ENCODE assay signal across 8 cellular contexts in the genomic region with DNA sequence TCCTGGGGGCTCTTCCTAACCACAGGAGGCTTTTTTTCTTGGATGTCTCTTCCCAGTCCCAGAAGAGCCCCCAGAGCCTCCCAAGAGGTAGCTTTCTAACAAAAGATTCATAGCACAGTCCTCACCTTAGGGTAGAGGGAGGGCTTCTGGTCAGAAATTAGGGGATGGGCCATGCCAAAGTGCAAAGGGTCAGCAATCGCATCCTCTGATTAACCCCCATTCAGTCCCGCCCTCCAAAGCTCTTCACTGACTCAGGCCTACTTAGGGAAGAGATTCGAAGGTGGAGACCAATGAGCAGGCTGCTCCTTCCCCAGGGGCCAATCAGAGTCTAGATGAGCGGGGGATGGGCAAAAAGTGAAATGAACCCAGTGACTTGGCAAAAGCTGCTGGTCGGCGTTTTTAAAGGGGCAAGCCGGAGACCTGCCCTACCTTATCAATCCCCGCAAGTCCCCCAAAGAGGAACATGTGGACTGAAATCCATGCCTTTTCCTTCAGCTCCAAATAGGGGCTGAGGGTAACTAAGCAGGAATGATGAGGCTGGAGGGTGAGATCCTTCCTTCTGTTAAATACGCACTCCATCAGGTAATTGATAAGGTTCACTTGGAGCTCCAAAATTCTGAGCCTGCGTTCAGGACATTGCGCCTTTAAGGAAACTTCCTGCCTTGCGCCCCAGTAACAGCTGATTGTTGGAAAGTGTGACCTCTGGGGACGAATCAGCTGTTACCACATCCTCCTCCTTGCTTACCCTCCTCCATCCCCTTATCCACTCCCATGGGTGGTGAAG. TPM values are rescaled to one million over a fixed set of nuclear protein-coding genes. Genes with fewer than 3 reads are reported as not detected.
DNase-seq lines count a peak whose midpoint lies in the region; ATAC-seq and TF ChIP-seq lines count a peak whose summit lies in the region.

No MANE protein-coding gene starts in this region.

- intact Hi-C loops in prostate gland (cut with DNase I) = loop anchor here (10.0 kb wide), 1 partner anchor 142 kb away; no protein-coding TSS in a partner anchor

- H3K4me1 ChIP-seq in right atrium auricular region = peaks cover 0 to 48% of the 10 kb centered on the region in 2 donors
- H3K4me1 ChIP-seq in prostate gland (replicated peaks) = peaks cover 10% of the 10 kb centered on the region
- no peaks in the 10 kb centered on the region for H3K4me1 ChIP-seq in urinary bladder (ENCODE audit: insufficient read depth)

- DNase-seq in GM13976 (ENCODE audit: low spot score) = peak; percentile 91
- DNase-seq in NCI-H1694 (lab: John Stamatoyannopoulos, UW) = peak; percentile 92
- peak; percentile 55 to 66 (median 58) for DNase-seq in T-helper 17 cell
- DNase-seq in anterior cingulate cortex (lab: John Stamatoyannopoulos, UW) = peak; percentile 50 to 97 (median 90)
- peak; percentile 98 for DNase-seq in right atrium auricular region (ENCODE audit: low spot score)
- peak; percentile 94 for DNase-seq in prostate gland (ENCODE audit: low spot score)

- no peaks in the 10 kb centered on the region for H3K36me3 Mint-ChIP-seq in T-helper 17 cell (ENCODE audit: low read depth)

- H3K4me3 Mint-ChIP-seq in T-helper 17 cell = peak overlapping the region; percentile 97

- 0% methylated on average over 13 of the region's 13 CpGs for WGBS in prostate gland
- under 1% methylated on average over 13 of the region's 13 CpGs for WGBS in urinary bladder

- H3K27ac Mint-ChIP-seq in T-helper 17 cell = peak overlapping the region; percentile 95

- ATAC-seq in HG02852 (IDR thresholded peaks at IDR 0.05; ENCODE audit: unreplicated experiment) (peak; percentile 43), T-helper 17 cell (peak; percentile 50)

- TF ChIP-seq CTCF in GM13976 (IDR thresholded peaks at IDR 0.05; ENCODE audit: borderline replicate concordance, control extremely low read depth, extremely low read depth, insufficient read depth, missing control alignments) (no peak), right atrium auricular region (IDR thresholded peaks at IDR 0.05) (no peak), prostate gland (IDR thresholded peaks at IDR 0.05) (no peak)

- H3K36me3 ChIP-seq in right atrium auricular region (peaks cover 28% of the 10 kb centered on the region), prostate gland (peaks cover 0 to 15% of the 10 kb centered on the region in 2 donors), urinary bladder (ENCODE audit: insufficient read depth) (no peaks in the 10 kb centered on the region)

- H3K27me3 ChIP-seq in right atrium auricular region (no peaks in the 10 kb centered on the region), prostate gland (replicated peaks; ENCODE audit: insufficient read depth) (no peaks in the 10 kb centered on the region)

- peak overlapping the region; percentile 99 to 100 for H3K27ac ChIP-seq in right atrium auricular region
- H3K27ac ChIP-seq in prostate gland = peak overlapping the region; percentile 99 to 100
- H3K27ac ChIP-seq in urinary bladder (ENCODE audit: low read depth) = peak overlapping the region; percentile 98

- in situ Hi-C loops in GM13976 (cut with MboI; ENCODE audit: low sequenced_read_pairs, unreplicated experiment) = loop anchor here (25.0 kb wide), 1 partner anchor 320 kb away; a partner anchor contains a TSS

- H3K9me3 ChIP-seq in T-helper 17 cell (ENCODE audit: control insufficient read depth, low read length, poor library complexity, severe bottlenecking) (no peaks in the 10 kb centered on the region), right atrium auricular region (no peaks in the 10 kb centered on the region), prostate gland (no peaks in the 10 kb centered on the region)

- no peaks in the 10 kb centered on the region for H3K27me3 Mint-ChIP-seq in T-helper 17 cell

- H3K4me1 Mint-ChIP-seq in T-helper 17 cell = peaks cover 25% of the 10 kb centered on the region

- H3K4me3 ChIP-seq in right atrium auricular region = peak overlapping the region; percentile 74 to 75
- H3K4me3 ChIP-seq in prostate gland = peak overlapping the region; percentile 58 to 64
- peak overlapping the region; percentile 47 for H3K4me3 ChIP-seq in urinary bladder (ENCODE audit: low read depth, low read length)

- TF ChIP-seq POLR2A in prostate gland (IDR thresholded peaks at IDR 0.05) = peak; percentile 48

RNA-seq across cellular contexts. Expression of a gene that starts 6.9 kb away (rescaled TPM):
- 1 to 10 TPM in 1 of 2 donors, under 1 TPM in 1; 0.26 to 1.4 TPM for total RNA-seq in T-helper 17 cell
- 1 to 10 TPM; 1.1 to 3.7 TPM for total RNA-seq in right atrium auricular region
- 1 to 10 TPM; 2.3 TPM for total RNA-seq in prostate gland
- total RNA-seq in urinary bladder = 3.8 TPM
- 4.6 TPM for polyA plus RNA-seq in urinary bladder

RNA-seq across cellular contexts. Expression of a gene that starts 7.4 kb away (rescaled TPM):
- 10 to 100 TPM; 38.2 to 41.2 TPM for total RNA-seq in T-helper 17 cell
- 10 to 100 TPM; 10.9 to 17.9 TPM for total RNA-seq in right atrium auricular region
- total RNA-seq in prostate gland = 10 to 100 TPM; 39.2 to 72.9 TPM
- total RNA-seq in urinary bladder = 11.8 TPM
- 37.7 TPM for polyA plus RNA-seq in urinary bladder

RNA-seq across cellular contexts. Expression of a gene that starts 25.6 kb away (rescaled TPM):
- total RNA-seq in T-helper 17 cell = under 1 TPM; 0.29 to 0.67 TPM
- total RNA-seq in right atrium auricular region = 1 to 10 TPM; 1.0 to 1.5 TPM
- total RNA-seq in prostate gland = 10 to 100 TPM; 30.4 to 56.1 TPM
- 0.37 TPM for total RNA-seq in urinary bladder
- polyA plus RNA-seq in urinary bladder = 21.3 TPM

RNA-seq across cellular contexts. Expression of a gene that starts 32.4 kb away (rescaled TPM):
- total RNA-seq in T-helper 17 cell (100 to 1,000 TPM; 451 to 472 TPM), right atrium auricular region (100 to 1,000 TPM in 1 of 2 donors, 10 to 100 TPM in 1; 90.1 to 144 TPM), prostate gland (100 to 1,000 TPM; 235 to 321 TPM), urinary bladder (107 TPM)
- 125 TPM for polyA plus RNA-seq in urinary bladder

RNA-seq across cellular contexts. Expression of a gene that starts 44.8 kb away (rescaled TPM):
- total RNA-seq in T-helper 17 cell (under 1 TPM in 1 of 2 donors, not detected in 1; 0.52 TPM), right atrium auricular region (100 to 1,000 TPM; 348 to 498 TPM), prostate gland (1,000 to 10,000 TPM in 1 of 2 donors, 100 to 1,000 TPM in 1; 119 to 2,127 TPM), urinary bladder (303 TPM)
- 701 TPM for polyA plus RNA-seq in urinary bladder

Comparison
In these comparisons a context has a peak if more than half of its experiments do, and no peak if none do; other contexts are left out.
1. Peak in every context shown above with its lines: DNase-seq, ATAC-seq, H3K4me3 ChIP-seq and H3K27ac ChIP-seq.
2. RNA of a gene that starts 25.6 kb away (total RNA-seq): 30.4 to 56.1 TPM in prostate gland; 1.0 to 1.5 TPM in right atrium auricular region, 0.29 to 0.67 TPM in T-helper 17 cell and 0.37 TPM in urinary bladder (single experiment); every median in the first group is over 10 times any median in the second.